29 cellular contexts compared by ENCODE assay signal in genomic region chr2:30764021-30764800, GRCh38. TPM values are rescaled to one million over a fixed set of nuclear protein-coding genes. Genes with fewer than 3 reads are reported as not detected.
"Had no signal": no experiment of that assay in that cellular context is flagged by ENCODE, and none has a peak within 500 bp of the region (broad histone marks: within the 10 kb centered on the region; RNA-seq: fewer than 3 reads in every experiment).

No MANE protein-coding gene starts in this region.

- ATAC-seq: activated CD8-positive, alpha-beta memory T cell treated with anti-CD3 and anti-CD28 coated beads, Interleukin-2, amount 10 ng/mL, durations not matched to agents 7 days and 5 days; activated T-helper 17 cell treated with anti-CD3 and anti-CD28 coated beads, Interleukin-2, amount 50 U/mL, for 72 hours; K562; SK-N-SH treated with all-trans-retinoic acid at 6 μM for 48 hours had no signal

- H3K27me3 ChIP-seq: adrenal gland, Peyer's patch had no signal

- H3K4me1 Mint-ChIP-seq: activated CD4-positive, alpha-beta T cell treated with anti-CD3 and anti-CD28 coated beads, Interleukin-2, amount 10 ng/mL, durations not matched to agents 24 days and 14 days; activated CD8-positive, alpha-beta memory T cell treated with anti-CD3 and anti-CD28 coated beads, Interleukin-2, amount 10 ng/mL, durations not matched to agents 7 days and 5 days; activated T-helper 17 cell treated with anti-CD3 and anti-CD28 coated beads, Interleukin-2, amount 50 U/mL, for 72 hours had no signal

- H3K4me3 Mint-ChIP-seq: activated CD4-positive, alpha-beta T cell treated with anti-CD3 and anti-CD28 coated beads, Interleukin-2, amount 10 ng/mL, durations not matched to agents 24 days and 14 days; activated CD8-positive, alpha-beta memory T cell treated with anti-CD3 and anti-CD28 coated beads, Interleukin-2, amount 10 ng/mL, durations not matched to agents 7 days and 5 days; activated naive CD8-positive, alpha-beta T cell treated with anti-CD3 and anti-CD28 coated beads, Interleukin-2, amount 10 ng/mL, durations not matched to agents 7 days and 5 days; activated T-helper 17 cell treated with anti-CD3 and anti-CD28 coated beads, Interleukin-2, amount 50 U/mL, for 72 hours; T-helper 2 cell treated with Interferon-gamma antibody and Interleukin-4, amounts not matched to agents 5 μg/mL and 100 μg/mL, for 36 hours had no signal

- H3K36me3 ChIP-seq: adrenal gland, SJSA1 had no signal

- H3K9me3 Mint-ChIP-seq: activated CD4-positive, alpha-beta T cell treated with anti-CD3 and anti-CD28 coated beads, Interleukin-2, amount 10 ng/mL, durations not matched to agents 24 days and 14 days; activated naive CD8-positive, alpha-beta T cell treated with anti-CD3 and anti-CD28 coated beads, Interleukin-2, amount 10 ng/mL, durations not matched to agents 7 days and 5 days; activated T-helper 17 cell treated with anti-CD3 and anti-CD28 coated beads, Interleukin-2, amount 50 U/mL, for 72 hours; T-helper 2 cell treated with Interferon-gamma antibody and Interleukin-4, amounts not matched to agents 5 μg/mL and 100 μg/mL, for 36 hours had no signal

- H3K4me1 ChIP-seq: adrenal gland, Peyer's patch, SJSA1 had no signal

- H3K36me3 Mint-ChIP-seq: activated CD8-positive, alpha-beta memory T cell treated with anti-CD3 and anti-CD28 coated beads, Interleukin-2, amount 10 ng/mL, durations not matched to agents 7 days and 5 days; activated naive CD8-positive, alpha-beta T cell treated with anti-CD3 and anti-CD28 coated beads, Interleukin-2, amount 10 ng/mL, durations not matched to agents 7 days and 5 days had no signal

- H3K27ac ChIP-seq: adrenal gland, Peyer's patch, RWPE1, SJSA1 had no signal

- H3K4me3 ChIP-seq: adrenal gland, K562, Peyer's patch, SJSA1 had no signal

- DNase-seq: activated CD4-positive, alpha-beta T cell treated with anti-CD3 and anti-CD28 coated beads for 1 hour; activated CD4-positive, alpha-beta T cell treated with anti-CD3 and anti-CD28 coated beads, Interleukin-2, amount 10 ng/mL, durations not matched to agents 24 days and 14 days; activated CD4-positive, alpha-beta T cell treated with anti-CD3 and anti-CD28 coated beads, Interleukin-2, amount 50 U/mL, for 48 hours; activated CD8-positive, alpha-beta memory T cell treated with anti-CD3 and anti-CD28 coated beads, Interleukin-2, amount 10 ng/mL, durations not matched to agents 7 days and 5 days; activated naive CD4-positive, alpha-beta T cell treated with anti-CD3 and anti-CD28 coated beads, Interleukin-2, amount 50 U/mL, for 16 hours; activated naive CD8-positive, alpha-beta T cell treated with anti-CD3 and anti-CD28 coated beads, Interleukin-2, amount 10 ng/mL, durations not matched to agents 7 days and 5 days; activated T-cell treated with anti-CD3 and anti-CD28 coated beads for 4 hours; activated T-cell treated with anti-CD3 and anti-CD28 coated beads, Interleukin-2, amount 50 U/mL, for 48 hours; adrenal gland; anterior cingulate cortex; Karpas-422; MM.1S; NCI-H1105; NCI-H1436; NCI-H1694 treated with DMSO at 0.1 percent for 48 hours; NCI-H2081; NCI-H510A treated with DMSO at 0.1 percent for 48 hours; NCI-H69; NK-92 treated with Interleukin-12 subunit alpha and Interleukin-12 subunit beta, amount 100 ng/mL, for 24 hours; SHP77; SW 1271 had no signal

- H3K9me3 ChIP-seq: adrenal gland, Peyer's patch, SJSA1 had no signal

- H3K27me3 Mint-ChIP-seq: activated CD4-positive, alpha-beta T cell treated with anti-CD3 and anti-CD28 coated beads, Interleukin-2, amount 10 ng/mL, durations not matched to agents 24 days and 14 days had no signal

- H3K27ac Mint-ChIP-seq: activated CD4-positive, alpha-beta T cell treated with anti-CD3 and anti-CD28 coated beads, Interleukin-2, amount 10 ng/mL, durations not matched to agents 24 days and 14 days; activated CD8-positive, alpha-beta memory T cell treated with anti-CD3 and anti-CD28 coated beads, Interleukin-2, amount 10 ng/mL, durations not matched to agents 7 days and 5 days; activated naive CD8-positive, alpha-beta T cell treated with anti-CD3 and anti-CD28 coated beads, Interleukin-2, amount 10 ng/mL, durations not matched to agents 7 days and 5 days; activated T-helper 17 cell treated with anti-CD3 and anti-CD28 coated beads, Interleukin-2, amount 50 U/mL, for 72 hours; T-helper 2 cell treated with Interferon-gamma antibody and Interleukin-4, amounts not matched to agents 5 μg/mL and 100 μg/mL, for 36 hours had no signal

RNA-seq across cellular contexts. Expression of gene CAPN13, which starts 43.0 kb away (rescaled TPM):
- total RNA-seq: activated CD4-positive, alpha-beta T cell treated with anti-CD3 and anti-CD28 coated beads, Interleukin-2, amount 10 ng/mL, durations not matched to agents 24 days and 14 days; activated CD8-positive, alpha-beta memory T cell treated with anti-CD3 and anti-CD28 coated beads, Interleukin-2, amount 10 ng/mL, durations not matched to agents 7 days and 5 days; activated naive CD8-positive, alpha-beta T cell treated with anti-CD3 and anti-CD28 coated beads, Interleukin-2, amount 10 ng/mL, durations not matched to agents 7 days and 5 days; activated T-helper 17 cell treated with anti-CD3 and anti-CD28 coated beads, Interleukin-2, amount 50 U/mL, for 72 hours; K562; SJSA1; T-helper 1 cell treated with Interleukin-12 subunit alpha and Interleukin-12 subunit beta and Interleukin-4 antibody, amounts not matched to agents 30 ng/mL and 1 ng/mL, for 36 hours had no signal
- polyA plus RNA-seq: K562 had no signal
